27 cellular contexts compared by ENCODE assay signal in the genomic region with DNA sequence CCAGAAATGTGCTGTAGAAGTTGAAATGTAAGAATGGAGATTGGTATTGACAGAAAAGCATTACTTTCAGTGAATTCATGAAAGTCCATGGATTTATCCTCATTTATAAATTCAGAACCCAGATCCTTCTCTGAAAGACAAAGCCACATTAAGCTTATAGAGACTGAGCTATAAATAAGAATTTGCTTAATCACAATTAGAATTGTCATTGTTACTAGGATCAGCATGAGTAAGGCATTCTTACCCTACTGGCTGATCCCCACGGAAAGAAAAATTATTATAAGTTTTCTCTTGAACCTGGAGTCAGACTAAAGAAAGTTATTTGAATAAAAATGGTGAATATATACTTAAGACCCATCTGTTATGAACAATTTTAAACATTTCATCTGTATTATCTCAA.
"Had no signal": no experiment of that assay in that cellular context is flagged by ENCODE, and none has a peak within 500 bp of the region (broad histone marks: within the 10 kb centered on the region; RNA-seq: fewer than 3 reads in every experiment).

No MANE protein-coding gene starts in this region.

- DNase-seq: hippocampal formation; immature natural killer cell; kidney; lower lobe of right lung; mammary epithelial cell; mesenchymal stem cell; naive thymus-derived CD8-positive, alpha-beta T cell; nucleus accumbens; right cardiac atrium; stimulated activated CD4-positive, alpha-beta T cell treated with anti-CD3 and anti-CD28 coated beads, Interleukin-12 subunit alpha, Interleukin-12 subunit beta, amount 100 ng/mL, for 4 hours; stimulated activated CD4-positive, alpha-beta T cell treated with anti-CD3 and anti-CD28 coated beads, Interleukin-15, amount 100 ng/mL, for 24 hours; stimulated activated CD4-positive, alpha-beta T cell treated with anti-CD3 and anti-CD28 coated beads, Interleukin-2, amount 100 ng/mL, for 24 hours; stimulated activated CD4-positive, alpha-beta T cell treated with anti-CD3 and anti-CD28 coated beads, Interleukin-4, amount 100 ng/mL, for 1 hour; stimulated activated naive B cell treated with anti-CD40 and anti-IgM and Interleukin-4, amounts not matched to agents 10 μg/mL and 1 μg/mL and 100 μg/mL, for 72 hours; stimulated activated naive CD8-positive, alpha-beta T cell treated with anti-CD3 and anti-CD28 coated beads, Interleukin-15, Interleukin-2, amounts not matched to agents 100 U/mL and 50 U/mL, for 24 hours; stomach; testis; thyroid gland; transverse colon; upper lobe of left lung had no signal

- H3K27me3 Mint-ChIP-seq: naive thymus-derived CD8-positive, alpha-beta T cell; stimulated activated naive B cell treated with anti-CD40 and anti-IgM and Interleukin-4, amounts not matched to agents 10 μg/mL and 1 μg/mL and 100 μg/mL, for 72 hours had no signal

- H3K27ac Mint-ChIP-seq: immature natural killer cell; naive thymus-derived CD8-positive, alpha-beta T cell; nephron; stimulated activated naive B cell treated with anti-CD40 and anti-IgM and Interleukin-4, amounts not matched to agents 10 μg/mL and 1 μg/mL and 100 μg/mL, for 72 hours had no signal

- H3K4me1 Mint-ChIP-seq: immature natural killer cell; naive thymus-derived CD8-positive, alpha-beta T cell; nephron; neural crest cell; stimulated activated naive B cell treated with anti-CD40 and anti-IgM and Interleukin-4, amounts not matched to agents 10 μg/mL and 1 μg/mL and 100 μg/mL, for 72 hours had no signal

- H3K4me1 ChIP-seq: lower lobe of right lung, parathyroid adenoma, stomach, testis, thyroid gland, transverse colon, upper lobe of left lung, vagina had no signal

- H2AFZ ChIP-seq: parathyroid adenoma had no signal

- H3K27ac ChIP-seq: lower lobe of right lung, parathyroid adenoma, skin epidermis, stomach, testis, thyroid gland, transverse colon, upper lobe of left lung, vagina had no signal

- H3K9me3 ChIP-seq: lower lobe of right lung, testis, thyroid gland, upper lobe of left lung had no signal

- H3K27me3 ChIP-seq: stomach, testis, thyroid gland, transverse colon, upper lobe of left lung, vagina had no signal

- H3K4me3 ChIP-seq: lower lobe of right lung, skin epidermis, stomach, testis, thyroid gland, transverse colon, upper lobe of left lung, vagina had no signal

- H3K9ac ChIP-seq: parathyroid adenoma had no signal

- FAIRE-seq: islet of Langerhans, kidney had no signal

- H3K36me3 Mint-ChIP-seq: immature natural killer cell; naive thymus-derived CD8-positive, alpha-beta T cell; stimulated activated naive B cell treated with anti-CD40 and anti-IgM and Interleukin-4, amounts not matched to agents 10 μg/mL and 1 μg/mL and 100 μg/mL, for 72 hours had no signal

- H3K4me3 Mint-ChIP-seq: immature natural killer cell; naive thymus-derived CD8-positive, alpha-beta T cell; nephron; neural crest cell; stimulated activated naive B cell treated with anti-CD40 and anti-IgM and Interleukin-4, amounts not matched to agents 10 μg/mL and 1 μg/mL and 100 μg/mL, for 72 hours had no signal

- ATAC-seq: lower lobe of right lung; naive thymus-derived CD8-positive, alpha-beta T cell; right cardiac atrium; sciatic nerve; stimulated activated naive B cell treated with anti-CD40 and anti-IgM and Interleukin-4, amounts not matched to agents 10 μg/mL and 1 μg/mL and 100 μg/mL, for 72 hours; stimulated activated naive CD8-positive, alpha-beta T cell treated with anti-CD3 and anti-CD28 coated beads, Interleukin-15, Interleukin-2, amounts not matched to agents 100 U/mL and 50 U/mL, for 24 hours had no signal

- H3K79me2 ChIP-seq: parathyroid adenoma had no signal

- H3K36me3 ChIP-seq: lower lobe of right lung, stomach, thyroid gland, transverse colon, upper lobe of left lung, vagina had no signal
